Comparison of ENCODE assay signal across 34 cellular contexts in genomic region chr17:57819867-57820266, GRCh38.
"Had no signal": no experiment of that assay in that cellular context is flagged by ENCODE, and none has a peak within 500 bp of the region (broad histone marks: within the 10 kb centered on the region; RNA-seq: fewer than 3 reads in every experiment).

No MANE protein-coding gene starts in this region.

- H3K27me3 ChIP-seq: brain microvascular endothelial cell, gastroesophageal sphincter had no signal

- H3K4me1 ChIP-seq: esophagus squamous epithelium, gastroesophageal sphincter had no signal

- H3K4me3 Mint-ChIP-seq: activated CD4-positive, alpha-beta memory T cell treated with anti-CD3 and anti-CD28 coated beads, Interleukin-2, amount 10 ng/mL, durations not matched to agents 7 days and 5 days; activated CD4-positive, alpha-beta T cell treated with anti-CD3 and anti-CD28 coated beads for 36 hours; activated CD4-positive, alpha-beta T cell treated with anti-CD3 and anti-CD28 coated beads, Interleukin-2, amount 10 ng/mL, durations not matched to agents 7 days and 5 days; activated naive CD4-positive, alpha-beta T cell treated with anti-CD3 and anti-CD28 coated beads, Interleukin-2, amount 10 ng/mL, durations not matched to agents 7 days and 5 days; activated T-cell treated with anti-CD3 and anti-CD28 coated beads, Interleukin-2, amount 50 U/mL, for 24 hours; activated T-cell treated with anti-CD3 and anti-CD28 coated beads, Interleukin-2, amount 50 U/mL, for 72 hours; central memory CD8-positive, alpha-beta T cell; effector memory CD8-positive, alpha-beta T cell; T-helper 17 cell; T-helper 2 cell treated with Interferon-gamma antibody and Interleukin-4, amounts not matched to agents 5 μg/mL and 100 μg/mL, for 36 hours had no signal

- H3K4me1 Mint-ChIP-seq: activated CD4-positive, alpha-beta memory T cell treated with anti-CD3 and anti-CD28 coated beads, Interleukin-2, amount 10 ng/mL, durations not matched to agents 7 days and 5 days; activated CD4-positive, alpha-beta T cell treated with anti-CD3 and anti-CD28 coated beads for 36 hours; activated CD4-positive, alpha-beta T cell treated with anti-CD3 and anti-CD28 coated beads, Interleukin-2, amount 10 ng/mL, durations not matched to agents 7 days and 5 days; activated naive CD4-positive, alpha-beta T cell treated with anti-CD3 and anti-CD28 coated beads, Interleukin-2, amount 10 ng/mL, durations not matched to agents 7 days and 5 days; central memory CD8-positive, alpha-beta T cell; T-helper 17 cell had no signal

- H3K27ac ChIP-seq: brain microvascular endothelial cell, epithelial cell of prostate, esophagus squamous epithelium, gastroesophageal sphincter had no signal

- FAIRE-seq: astrocyte, bronchial epithelial cell, colon, endometrium, endothelial cell of umbilical vein had no signal

- DNase-seq: activated CD4-positive, alpha-beta memory T cell treated with anti-CD3 and anti-CD28 coated beads, Interleukin-2, amount 10 ng/mL, durations not matched to agents 7 days and 5 days; activated CD4-positive, alpha-beta T cell treated with anti-CD3 and anti-CD28 coated beads for 36 hours; activated CD4-positive, alpha-beta T cell treated with anti-CD3 and anti-CD28 coated beads, Interleukin-2, amount 10 ng/mL, durations not matched to agents 7 days and 5 days; activated CD4-positive, alpha-beta T cell treated with anti-CD3 and anti-CD28 coated beads, Interleukin-2, amount 50 U/mL, for 4 hours; activated CD4-positive, CD25-positive, alpha-beta regulatory T cell; activated CD4-positive, CD25-positive, alpha-beta regulatory T cell treated with anti-CD3 and anti-CD28 coated beads, Interleukin-2, amount 50 U/mL, for 72 hours; activated CD8-positive, alpha-beta memory T cell treated with anti-CD3 and anti-CD28 coated beads, Interleukin-2, amount 50 U/mL, for 48 hours; activated gamma-delta T cell; activated naive CD4-positive, alpha-beta T cell; activated naive CD4-positive, alpha-beta T cell treated with anti-CD3 and anti-CD28 coated beads, Interleukin-2, amount 10 ng/mL, durations not matched to agents 7 days and 5 days; activated T-cell treated with anti-CD3 and anti-CD28 coated beads for 4 hours; activated T-cell treated with anti-CD3 and anti-CD28 coated beads, Interleukin-2, amount 50 U/mL, for 24 hours; activated T-cell treated with anti-CD3 and anti-CD28 coated beads, Interleukin-2, amount 50 U/mL, for 72 hours; amniotic stem cell; anterior cingulate cortex; brain microvascular endothelial cell; cortex of kidney; effector CD4-positive, alpha-beta T cell; effector memory CD8-positive, alpha-beta T cell; esophagus squamous epithelium; foreskin melanocyte; T-helper 1 cell; T-helper 17 cell; T1000 had no signal

- H3K4me3 ChIP-seq: esophagus squamous epithelium, gastroesophageal sphincter had no signal

- H3K9me3 Mint-ChIP-seq: activated CD4-positive, alpha-beta memory T cell treated with anti-CD3 and anti-CD28 coated beads, Interleukin-2, amount 10 ng/mL, durations not matched to agents 7 days and 5 days; activated CD4-positive, alpha-beta T cell treated with anti-CD3 and anti-CD28 coated beads, Interleukin-2, amount 10 ng/mL, durations not matched to agents 7 days and 5 days; activated naive CD4-positive, alpha-beta T cell treated with anti-CD3 and anti-CD28 coated beads, Interleukin-2, amount 10 ng/mL, durations not matched to agents 7 days and 5 days; activated naive CD4-positive, alpha-beta T cell treated with anti-CD3 and anti-CD28 coated beads, Interleukin-2, amount 50 U/mL, for 72 hours; activated T-cell treated with anti-CD3 and anti-CD28 coated beads, Interleukin-2, amount 50 U/mL, for 24 hours; activated T-cell treated with anti-CD3 and anti-CD28 coated beads, Interleukin-2, amount 50 U/mL, for 72 hours; central memory CD8-positive, alpha-beta T cell; effector memory CD8-positive, alpha-beta T cell; T-helper 2 cell treated with Interferon-gamma antibody and Interleukin-4, amounts not matched to agents 5 μg/mL and 100 μg/mL, for 36 hours had no signal

- H3K36me3 Mint-ChIP-seq: activated naive CD4-positive, alpha-beta T cell treated with anti-CD3 and anti-CD28 coated beads, Interleukin-2, amount 10 ng/mL, durations not matched to agents 7 days and 5 days; activated naive CD4-positive, alpha-beta T cell treated with anti-CD3 and anti-CD28 coated beads, Interleukin-2, amount 50 U/mL, for 72 hours had no signal

- H3K27ac Mint-ChIP-seq: activated CD4-positive, alpha-beta memory T cell treated with anti-CD3 and anti-CD28 coated beads, Interleukin-2, amount 10 ng/mL, durations not matched to agents 7 days and 5 days; activated CD4-positive, alpha-beta T cell treated with anti-CD3 and anti-CD28 coated beads for 36 hours; activated CD4-positive, alpha-beta T cell treated with anti-CD3 and anti-CD28 coated beads, Interleukin-2, amount 10 ng/mL, durations not matched to agents 7 days and 5 days; activated naive CD4-positive, alpha-beta T cell treated with anti-CD3 and anti-CD28 coated beads, Interleukin-2, amount 10 ng/mL, durations not matched to agents 7 days and 5 days; activated naive CD4-positive, alpha-beta T cell treated with anti-CD3 and anti-CD28 coated beads, Interleukin-2, amount 50 U/mL, for 72 hours; activated T-cell treated with anti-CD3 and anti-CD28 coated beads, Interleukin-2, amount 50 U/mL, for 24 hours; activated T-cell treated with anti-CD3 and anti-CD28 coated beads, Interleukin-2, amount 50 U/mL, for 72 hours; effector memory CD8-positive, alpha-beta T cell; T-helper 17 cell; T-helper 2 cell treated with Interferon-gamma antibody and Interleukin-4, amounts not matched to agents 5 μg/mL and 100 μg/mL, for 36 hours had no signal

- ATAC-seq: activated CD4-positive, alpha-beta T cell treated with anti-CD3 and anti-CD28 coated beads for 36 hours; activated naive CD4-positive, alpha-beta T cell treated with anti-CD3 and anti-CD28 coated beads, Interleukin-2, amount 50 U/mL, for 72 hours; activated T-cell treated with anti-CD3 and anti-CD28 coated beads, Interleukin-2, amount 50 U/mL, for 72 hours; effector memory CD8-positive, alpha-beta T cell; gastroesophageal sphincter; T-helper 17 cell had no signal

- H3K9me3 ChIP-seq: esophagus squamous epithelium, gastroesophageal sphincter had no signal

- H3K36me3 ChIP-seq: brain microvascular endothelial cell, esophagus squamous epithelium, gastroesophageal sphincter had no signal
